In the genomic region with DNA sequence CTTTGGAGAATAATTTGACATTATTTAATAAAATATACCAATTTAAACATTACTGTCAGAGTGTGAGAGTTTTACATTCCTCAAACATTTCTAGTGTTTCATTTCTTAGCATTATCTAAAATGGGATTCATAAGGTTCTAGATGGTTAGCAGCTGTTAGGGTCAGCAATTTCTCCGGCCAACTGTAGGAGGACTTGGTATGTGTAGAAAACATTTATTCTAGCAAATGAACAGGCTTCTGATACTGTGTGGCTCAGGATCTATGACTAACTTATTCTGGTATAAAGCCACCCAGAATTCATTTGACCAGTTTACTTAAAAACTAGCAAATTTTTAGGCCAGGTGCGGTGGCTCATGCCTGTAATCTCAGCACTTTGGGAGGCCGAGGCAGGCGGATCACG, we compare ENCODE assay signal across 1 cellular context.
TF ChIP-seq lines count a peak whose summit lies in the region.

No MANE protein-coding gene starts in this region.

TF ChIP-seq in IMR-90, 13 proteins besides CTCF, POLR2A, EP300 and RAD21 (continued from another document):
- TF ChIP-seq, protein P1, sequence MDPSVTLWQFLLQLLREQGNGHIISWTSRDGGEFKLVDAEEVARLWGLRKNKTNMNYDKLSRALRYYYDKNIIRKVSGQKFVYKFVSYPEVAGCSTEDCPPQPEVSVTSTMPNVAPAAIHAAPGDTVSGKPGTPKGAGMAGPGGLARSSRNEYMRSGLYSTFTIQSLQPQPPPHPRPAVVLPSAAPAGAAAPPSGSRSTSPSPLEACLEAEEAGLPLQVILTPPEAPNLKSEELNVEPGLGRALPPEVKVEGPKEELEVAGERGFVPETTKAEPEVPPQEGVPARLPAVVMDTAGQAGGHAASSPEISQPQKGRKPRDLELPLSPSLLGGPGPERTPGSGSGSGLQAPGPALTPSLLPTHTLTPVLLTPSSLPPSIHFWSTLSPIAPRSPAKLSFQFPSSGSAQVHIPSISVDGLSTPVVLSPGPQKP (IDR thresholded peaks at IDR 0.05; ENCODE audit: borderline replicate concordance, low read depth, low read length): no peak
- TF ChIP-seq FOS (IDR thresholded peaks at IDR 0.05; ENCODE audit: low read depth, low read length): no peak
- TF ChIP-seq MAFK (IDR thresholded peaks at IDR 0.05; ENCODE audit: low read depth, low read length): no peak
- TF ChIP-seq MAZ (IDR thresholded peaks at IDR 0.05; ENCODE audit: borderline replicate concordance, low read depth, low read length): no peak
- TF ChIP-seq SMC3 (IDR thresholded peaks at IDR 0.05; ENCODE audit: low read depth, low read length): no peak
- TF ChIP-seq, protein P2, sequence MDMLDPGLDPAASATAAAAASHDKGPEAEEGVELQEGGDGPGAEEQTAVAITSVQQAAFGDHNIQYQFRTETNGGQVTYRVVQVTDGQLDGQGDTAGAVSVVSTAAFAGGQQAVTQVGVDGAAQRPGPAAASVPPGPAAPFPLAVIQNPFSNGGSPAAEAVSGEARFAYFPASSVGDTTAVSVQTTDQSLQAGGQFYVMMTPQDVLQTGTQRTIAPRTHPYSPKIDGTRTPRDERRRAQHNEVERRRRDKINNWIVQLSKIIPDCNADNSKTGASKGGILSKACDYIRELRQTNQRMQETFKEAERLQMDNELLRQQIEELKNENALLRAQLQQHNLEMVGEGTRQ (IDR thresholded peaks at IDR 0.05; ENCODE audit: low read depth, low read length): no peak
- TF ChIP-seq CEBPB (IDR thresholded peaks at IDR 0.05; ENCODE audit: low read depth, low read length): no peak
- TF ChIP-seq MXI1 (IDR thresholded peaks at IDR 0.05; ENCODE audit: borderline replicate concordance, low read depth, low read length): no peak
